ENCODE assay signal across 1 cellular context in genomic region chr3:189369636-189370035, GRCh38.
TF ChIP-seq lines count a peak whose summit lies in the region.

No MANE protein-coding gene starts in this region.

TF ChIP-seq in H1, 55 proteins besides CTCF, POLR2A, EP300 and RAD21:
- TF ChIP-seq NANOG (IDR thresholded peaks at IDR 0.05; ENCODE audit: insufficient read depth, low read depth, low read length, poor library complexity, severe bottlenecking) = no peak
